ENCODE assay signal across 1 cellular context in genomic region chr3:119950666-119951325, GRCh38.
TF ChIP-seq lines count a peak whose summit lies in the region.

No MANE protein-coding gene starts in this region.

TF ChIP-seq in GM23338, 12 proteins besides CTCF, POLR2A, EP300 and RAD21 (continued from another document):
- no peak for TF ChIP-seq REST (IDR thresholded peaks at IDR 0.05; ENCODE audit: unreplicated experiment)
